In the genomic region with DNA sequence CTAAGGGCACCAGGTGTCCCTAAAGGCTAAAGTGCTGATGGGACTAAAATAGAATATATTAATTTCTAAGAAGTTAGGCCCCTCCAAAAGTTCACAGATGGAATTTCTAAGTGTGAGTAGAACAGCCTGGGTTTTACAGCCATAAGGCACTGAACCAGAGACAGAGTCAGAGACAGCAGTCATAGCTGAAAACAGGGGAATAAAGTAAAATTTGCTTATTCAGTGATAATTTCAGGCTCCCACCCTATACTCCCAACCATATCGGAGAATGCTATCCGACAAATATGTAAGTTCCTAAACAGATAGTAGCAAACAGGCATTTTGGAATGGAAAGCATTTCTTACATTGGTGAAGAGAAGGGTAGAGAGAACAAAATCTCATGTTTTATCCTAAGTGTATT, we compare ENCODE assay signal across 32 cellular contexts.
"Had no signal": no experiment of that assay in that cellular context is flagged by ENCODE, and none has a peak within 500 bp of the region (broad histone marks: within the 10 kb centered on the region; RNA-seq: fewer than 3 reads in every experiment).

No MANE protein-coding gene starts in this region.

- H3K4me3 Mint-ChIP-seq: activated B cell treated with CpG ODN at 0.5 μM for 24 hours; activated CD8-positive, alpha-beta T cell treated with anti-CD3 and anti-CD28 coated beads for 36 hours; activated naive CD8-positive, alpha-beta T cell; activated T-helper 17 cell treated with anti-CD3 and anti-CD28 coated beads, Interleukin-2, amount 50 U/mL, for 72 hours; central memory CD8-positive, alpha-beta T cell; dendritic cell treated with granulocyte-macrophage colony-stimulating factor and Interleukin-4, amounts not matched to agents 40 ng/mL and 50 ng/mL, for 4 days; endodermal cell; T-helper 2 cell treated with Interferon-gamma antibody and Interleukin-4, amounts not matched to agents 5 μg/mL and 100 μg/mL, for 36 hours had no signal

- FAIRE-seq: astrocyte, bronchial epithelial cell, frontal cortex had no signal

- H3K4me1 Mint-ChIP-seq: activated B cell treated with CpG ODN at 0.5 μM for 24 hours; activated T-helper 17 cell treated with anti-CD3 and anti-CD28 coated beads, Interleukin-2, amount 50 U/mL, for 72 hours; central memory CD8-positive, alpha-beta T cell had no signal

- H3K9me3 Mint-ChIP-seq: activated B cell treated with CpG ODN at 0.5 μM for 24 hours; activated CD8-positive, alpha-beta T cell treated with anti-CD3 and anti-CD28 coated beads for 36 hours; activated T-helper 17 cell treated with anti-CD3 and anti-CD28 coated beads, Interleukin-2, amount 50 U/mL, for 72 hours; central memory CD8-positive, alpha-beta T cell; dendritic cell treated with granulocyte-macrophage colony-stimulating factor and Interleukin-4, amounts not matched to agents 40 ng/mL and 50 ng/mL, for 4 days; endodermal cell; T-helper 2 cell treated with Interferon-gamma antibody and Interleukin-4, amounts not matched to agents 5 μg/mL and 100 μg/mL, for 36 hours had no signal

- DNase-seq: activated B cell treated with CpG ODN at 0.5 μM for 24 hours; activated CD4-positive, alpha-beta T cell treated with anti-CD3 and anti-CD28 coated beads for 48 hours; activated CD4-positive, alpha-beta T cell treated with anti-CD3 and anti-CD28 coated beads, Interleukin-2, amount 50 U/mL, for 1 hour; activated CD4-positive, alpha-beta T cell treated with anti-CD3 and anti-CD28 coated beads, Interleukin-2, amount 50 U/mL, for 48 hours; activated CD8-positive, alpha-beta memory T cell treated with anti-CD3 and anti-CD28 coated beads for 24 hours; activated CD8-positive, alpha-beta T cell treated with anti-CD3 and anti-CD28 coated beads for 36 hours; activated effector memory CD4-positive, alpha-beta T cell treated with Interleukin-2 at 50 U/mL for 16 hours; activated gamma-delta T cell treated with Interleukin-2 at 50 U/mL for 16 hours; activated naive CD4-positive, alpha-beta T cell treated with anti-CD3 and anti-CD28 coated beads, Interleukin-2, amount 50 U/mL, for 16 hours; activated naive CD4-positive, alpha-beta T cell treated with Interleukin-2 at 50 U/mL for 16 hours; activated T-cell treated with anti-CD3 and anti-CD28 coated beads, Interleukin-2, amount 50 U/mL, for 48 hours; amniotic stem cell; anterior cingulate cortex; brain microvascular endothelial cell; dorsolateral prefrontal cortex; effector memory CD4-positive, alpha-beta T cell; endodermal cell; foreskin fibroblast; head of caudate nucleus; T1000; WERI-Rb-1 had no signal

- ATAC-seq: activated CD4-positive, CD25-positive, alpha-beta regulatory T cell treated with anti-CD3 and anti-CD28 coated beads, Interleukin-2, amount 50 U/mL, for 24 hours; activated CD8-positive, alpha-beta T cell treated with anti-CD3 and anti-CD28 coated beads for 36 hours; activated T-helper 17 cell treated with anti-CD3 and anti-CD28 coated beads, Interleukin-2, amount 50 U/mL, for 72 hours; esophagus mucosa had no signal

- H3K27me3 ChIP-seq: brain microvascular endothelial cell, dorsolateral prefrontal cortex had no signal

- H3K27me3 Mint-ChIP-seq: activated B cell treated with CpG ODN at 0.5 μM for 24 hours; activated CD8-positive, alpha-beta T cell treated with anti-CD3 and anti-CD28 coated beads for 36 hours; activated naive CD8-positive, alpha-beta T cell; activated T-helper 17 cell treated with anti-CD3 and anti-CD28 coated beads, Interleukin-2, amount 50 U/mL, for 72 hours; central memory CD8-positive, alpha-beta T cell; dendritic cell treated with granulocyte-macrophage colony-stimulating factor and Interleukin-4, amounts not matched to agents 40 ng/mL and 50 ng/mL, for 4 days had no signal

- H3K4me3 ChIP-seq: coronary artery, dorsolateral prefrontal cortex had no signal

- H3K27ac Mint-ChIP-seq: activated B cell treated with CpG ODN at 0.5 μM for 24 hours; activated CD8-positive, alpha-beta T cell treated with anti-CD3 and anti-CD28 coated beads for 36 hours; activated naive CD8-positive, alpha-beta T cell; activated T-helper 17 cell treated with anti-CD3 and anti-CD28 coated beads, Interleukin-2, amount 50 U/mL, for 72 hours; dendritic cell treated with granulocyte-macrophage colony-stimulating factor and Interleukin-4, amounts not matched to agents 40 ng/mL and 50 ng/mL, for 4 days; endodermal cell; T-helper 2 cell treated with Interferon-gamma antibody and Interleukin-4, amounts not matched to agents 5 μg/mL and 100 μg/mL, for 36 hours had no signal

- H3K27ac ChIP-seq: brain microvascular endothelial cell, coronary artery, dorsolateral prefrontal cortex, WERI-Rb-1 had no signal
